In genomic region chr9:106885451-106885850, GRCh38 we compare ENCODE assay signal across 12 cellular contexts. TPM values are rescaled to one million over a fixed set of nuclear protein-coding genes. Genes with fewer than 3 reads are reported as not detected.
A peak's percentile ranks its signal among the peaks of the same experiment; 100 is the strongest.
DNase-seq lines count a peak whose midpoint lies in the region; ATAC-seq, FAIRE-seq and TF ChIP-seq lines count a peak whose summit lies in the region.
"Had no signal": no experiment of that assay in that cellular context is flagged by ENCODE, and none has a peak within 500 bp of the region (broad histone marks: within the 10 kb centered on the region; RNA-seq: fewer than 3 reads in every experiment).

No MANE protein-coding gene starts in this region.

- dilution Hi-C loops in endothelial cell of umbilical vein (cut with MboI; ENCODE audit: extremely low pct_ligation_motif_present, low sequenced_read_pairs): no loop called here

- H3K36me3 ChIP-seq in endothelial cell of umbilical vein (ENCODE audit: control insufficient read depth in 2 of 2, extremely low read depth in 1 of 2, insufficient read depth in 2 of 2, low read length in 2 of 2): no peaks in the 10 kb centered on the region
- H3K36me3 ChIP-seq in lower lobe of right lung: no peaks in the 10 kb centered on the region
- H3K36me3 ChIP-seq: BLaER1 had no signal

- H2AFZ ChIP-seq in endothelial cell of umbilical vein (ENCODE audit: low read depth, low read length): no peak overlapping the region

- H3K27ac ChIP-seq in endothelial cell of umbilical vein (ENCODE audit: insufficient read depth, low read depth, low read length) (no peak overlapping the region), lower lobe of right lung (peak overlapping the region; percentile 20)
- H3K27ac ChIP-seq in CD4-positive, alpha-beta T cell (ENCODE audit: low read depth, low read length): no peak overlapping the region
- H3K27ac ChIP-seq: BLaER1 had no signal

- TF ChIP-seq CTCF in endothelial cell of umbilical vein (IDR thresholded peaks at IDR 0.05; ENCODE audit: extremely low read depth in 1 of 2, insufficient read depth in 1 of 2, low read depth in 1 of 2, low read length in 2 of 2): no peak
- TF ChIP-seq CTCF in lower lobe of right lung (IDR thresholded peaks at IDR 0.05): no peak
- TF ChIP-seq CTCF in CD4-positive, alpha-beta T cell (IDR thresholded peaks at IDR 0.05): no peak

- H3K4me3 Mint-ChIP-seq in CD4-positive, alpha-beta T cell: no peak overlapping the region
- H3K4me3 Mint-ChIP-seq: dendritic cell treated with granulocyte-macrophage colony-stimulating factor and Interleukin-4, amounts not matched to agents 40 ng/mL and 50 ng/mL, for 4 days had no signal

- intact Hi-C loops in endothelial cell of umbilical vein (cut with micrococcal nuclease) (no loop called here), lower lobe of right lung (cut with DNase I) (no loop called here)
- intact Hi-C loops in CD4-positive, alpha-beta T cell (cut with DNase I, micrococcal nuclease): no loop called here

- H3K9me3 ChIP-seq in endothelial cell of umbilical vein (replicated peaks; ENCODE audit: control insufficient read depth, insufficient read depth, low read length) (no peaks in the 10 kb centered on the region), lower lobe of right lung (no peaks in the 10 kb centered on the region)
- no peaks in the 10 kb centered on the region for H3K9me3 ChIP-seq in CD4-positive, alpha-beta T cell (ENCODE audit: control insufficient read depth, low read length)
- H3K9me3 ChIP-seq: BLaER1 had no signal

- H3K27me3 ChIP-seq in endothelial cell of umbilical vein (ENCODE audit: control insufficient read depth in 2 of 2, insufficient read depth in 2 of 2, low read length in 2 of 2) (no peaks in the 10 kb centered on the region), lower lobe of right lung (ENCODE audit: low read depth) (no peaks in the 10 kb centered on the region)
- H3K27me3 ChIP-seq in CD4-positive, alpha-beta T cell (ENCODE audit: control insufficient read depth, insufficient read depth, low read length): no peaks in the 10 kb centered on the region
- H3K27me3 ChIP-seq: BLaER1 had no signal

- H3K9me3 Mint-ChIP-seq in CD4-positive, alpha-beta T cell: peaks cover 3% of the 10 kb centered on the region
- H3K9me3 Mint-ChIP-seq: dendritic cell treated with granulocyte-macrophage colony-stimulating factor and Interleukin-4, amounts not matched to agents 40 ng/mL and 50 ng/mL, for 4 days had no signal

- ATAC-seq in lower lobe of right lung: peak; percentile 87 to 89
- ATAC-seq in GM21717 (IDR thresholded peaks at IDR 0.05; ENCODE audit: unreplicated experiment): no peak
- ATAC-seq in CD4-positive, alpha-beta T cell (ENCODE audit: poor library complexity): no peak
- no peak for ATAC-seq in HG02973 (IDR thresholded peaks at IDR 0.05; ENCODE audit: unreplicated experiment)

- FAIRE-seq in endothelial cell of umbilical vein (lab: Jason Lieb, UNC): peak; percentile 71

- H3K9me1 ChIP-seq in endothelial cell of umbilical vein (replicated peaks; ENCODE audit: control insufficient read depth, extremely low read depth, insufficient read depth, low read length): no peaks in the 10 kb centered on the region

- no peaks in the 10 kb centered on the region for H4K20me1 ChIP-seq in endothelial cell of umbilical vein (replicated peaks; ENCODE audit: control insufficient read depth, extremely low read depth, insufficient read depth, low read length)
- H4K20me1 ChIP-seq: BLaER1 had no signal

- H3K4me1 ChIP-seq in endothelial cell of umbilical vein (ENCODE audit: control insufficient read depth, extremely low read depth, insufficient read depth, low read length) (peaks cover 8% of the 10 kb centered on the region), lower lobe of right lung (peaks cover 36% of the 10 kb centered on the region)

- BruUV-seq in endothelial cell of umbilical vein (replicated peaks; lab: Mats Ljungman, UMichigan): no TSS peak

- TF ChIP-seq POLR2A in endothelial cell of umbilical vein (IDR thresholded peaks at IDR 0.05; ENCODE audit: low read depth, low read length): no peak

- no peaks in the 10 kb centered on the region for H3K79me2 ChIP-seq in endothelial cell of umbilical vein (ENCODE audit: control insufficient read depth, insufficient read depth, low read length)

- DNase-seq in ACHN (peak; percentile 38), HT1080 (ENCODE audit: low read depth) (peak; percentile 89), endothelial cell of umbilical vein (ENCODE audit: low read depth, low spot score) (no peak), lower lobe of right lung (no peak), SK-N-DZ (ENCODE audit: low spot score) (no peak)
- no peak for DNase-seq in CD4-positive, alpha-beta T cell
- DNase-seq: activated gamma-delta T cell treated with Interleukin-2 at 50 U/mL for 16 hours, NCI-H1694 had no signal

- POLR2A ChIA-PET in endothelial cell of umbilical vein (lab: Charles Lee): no interaction called here
- POLR2A ChIA-PET in CD4-positive, alpha-beta T cell (lab: Charles Lee): no interaction called here

- H3K27ac Mint-ChIP-seq in CD4-positive, alpha-beta T cell: no peak overlapping the region
- H3K27ac Mint-ChIP-seq: dendritic cell treated with granulocyte-macrophage colony-stimulating factor and Interleukin-4, amounts not matched to agents 40 ng/mL and 50 ng/mL, for 4 days had no signal

- no peaks in the 10 kb centered on the region for H3K36me3 Mint-ChIP-seq in CD4-positive, alpha-beta T cell (ENCODE audit: low read depth)

- H3K4me1 Mint-ChIP-seq in CD4-positive, alpha-beta T cell (ENCODE audit: low read depth): no peaks in the 10 kb centered on the region

- CTCF ChIA-PET in endothelial cell of umbilical vein (lab: Charles Lee): interaction anchor here (1.4 kb wide), 1 partner anchor 21 kb away, joined by 5 read pairs; no protein-coding TSS in a partner anchor
- CTCF ChIA-PET in CD4-positive, alpha-beta T cell (lab: Charles Lee): no interaction called here

- in situ Hi-C loops in ACHN (cut with HindIII; ENCODE audit: low pct_ligation_motif_present, low pct_unique_long_range_greater_than_20kb, low sequenced_read_pairs): no loop called here

- H3K4me2 ChIP-seq in endothelial cell of umbilical vein (ENCODE audit: insufficient read depth, low read length): no peak overlapping the region
- H3K4me2 ChIP-seq: BLaER1 had no signal

- H3K4me3 ChIP-seq in endothelial cell of umbilical vein (replicated peaks in 1 of 3; ENCODE audit: insufficient read depth in 1 of 3, low read depth in 1 of 3, low read length in 3 of 3) (no peak overlapping the region), lower lobe of right lung (no peak overlapping the region)
- H3K4me3 ChIP-seq: BLaER1 had no signal

- H3K9ac ChIP-seq in endothelial cell of umbilical vein (replicated peaks; ENCODE audit: extremely low read depth, insufficient read depth, low read length): no peak overlapping the region
- H3K9ac ChIP-seq: BLaER1 had no signal

- no peaks in the 10 kb centered on the region for H3K27me3 Mint-ChIP-seq in CD4-positive, alpha-beta T cell
- H3K27me3 Mint-ChIP-seq: dendritic cell treated with granulocyte-macrophage colony-stimulating factor and Interleukin-4, amounts not matched to agents 40 ng/mL and 50 ng/mL, for 4 days had no signal

TF ChIP-seq in endothelial cell of umbilical vein, 7 proteins besides CTCF, POLR2A, EP300 and RAD21:
- TF ChIP-seq POLR2AphosphoS5 (IDR thresholded peaks at IDR 0.05; ENCODE audit: insufficient read depth, low read depth, low read length) (no peak), FOS (IDR thresholded peaks at IDR 0.05; ENCODE audit: borderline replicate concordance, insufficient read depth, low read length) (peak; percentile 26), MAX (IDR thresholded peaks at IDR 0.05; ENCODE audit: insufficient read depth, insufficient read length) (no peak), EZH2 (IDR thresholded peaks at IDR 0.05; ENCODE audit: borderline replicate concordance, low read depth, low read length, severe bottlenecking) (no peak), GATA2 (IDR thresholded peaks at IDR 0.05; ENCODE audit: insufficient read depth, insufficient read length, low read depth, low read length) (no peak), JUN (IDR thresholded peaks at IDR 0.05; ENCODE audit: borderline replicate concordance, insufficient read depth, insufficient read length, low read depth) (peak; percentile 16), MYC (IDR thresholded peaks at IDR 0.05; ENCODE audit: low read depth, low read length) (no peak)

RNA-seq across cellular contexts. Expression of gene ZNF462, which starts 22.5 kb away (rescaled TPM):
- total RNA-seq in HT1080 (2014; rRNA removed; shearing (Covaris generic)): 11.6 and 11.9 TPM in 2 replicates
- polyA plus RNA-seq in HT1080 (2015; cell fraction: cytosol; rRNA removed): 4.1 and 4.7 TPM in 2 replicates
- 11.1 and 11.9 TPM in 2 replicates for polyA plus RNA-seq in HT1080 (2015; cell fraction: nucleus; rRNA removed)
- total RNA-seq in endothelial cell of umbilical vein (24.7 and 27.0 TPM in 2 replicates), lower lobe of right lung (24.4 TPM)
- polyA plus RNA-seq in endothelial cell of umbilical vein: 6.2 and 6.3 TPM in 2 replicates
- 7.3 and 8.1 TPM in 2 replicates for polyA plus RNA-seq in endothelial cell of umbilical vein (2011; cell fraction: cytosol; rRNA removed)
- 21.7 and 25.0 TPM in 2 replicates for polyA plus RNA-seq in endothelial cell of umbilical vein (2011; cell fraction: nucleus; rRNA removed)
- polyA plus RNA-seq in endothelial cell of umbilical vein (2012): 5.5 and 6.6 TPM in 2 replicates
- 38.8 and 52.1 TPM in 2 replicates for polyA minus RNA-seq in endothelial cell of umbilical vein
- polyA minus RNA-seq in endothelial cell of umbilical vein (2011; cell fraction: cytosol; rRNA and poly(A)+ RNA removed): 2.4 TPM
- 55.4 and 63.8 TPM in 2 replicates for polyA minus RNA-seq in endothelial cell of umbilical vein (2011; cell fraction: nucleus; rRNA and poly(A)+ RNA removed)
- total RNA-seq in CD4-positive, alpha-beta T cell: 1 to 10 TPM; 1.1 to 1.3 TPM
- 3.8 and 4.0 TPM in 2 replicates for polyA plus RNA-seq in SK-N-DZ (2014; cell fraction: cytosol; rRNA removed)
- polyA plus RNA-seq in SK-N-DZ (2014; cell fraction: nucleus; rRNA removed): 1.8 and 3.3 TPM in 2 replicates

Comparison
In these comparisons a context has a peak if more than half of its experiments do, and no peak if none do; other contexts are left out.
1. DNase-seq: peak in ACHN (single experiment) and HT1080 (single experiment); none in endothelial cell of umbilical vein (single experiment), lower lobe of right lung (single experiment), CD4-positive, alpha-beta T cell (0 of 10) and SK-N-DZ (single experiment).
2. ATAC-seq: peak in lower lobe of right lung (2 of 2); none in GM21717 (single experiment), CD4-positive, alpha-beta T cell (single experiment) and HG02973 (single experiment).